In genomic region chr13:49585220-49586157, GRCh38 we compare ENCODE assay signal across 8 cellular contexts. TPM values are rescaled to one million over a fixed set of nuclear protein-coding genes. Genes with fewer than 3 reads are reported as not detected.
DNase-seq lines count a peak whose midpoint lies in the region; ATAC-seq and TF ChIP-seq lines count a peak whose summit lies in the region.

RCBTB1 (minus strand) TSS chr13:49585558; CDS start chr13:49567279, 18,279 bp downstream.

- H3K4me3 ChIP-seq in SK-N-MC, result peak within 1 kb of the TSS; percentile 89
- H3K4me3 ChIP-seq in osteoblast (ENCODE audit: insufficient read depth, low read length), result peak within 1 kb of the TSS; percentile 90
- H3K4me3 ChIP-seq in testis, result peak within 1 kb of the TSS; percentile 77 to 88

- H3K9ac ChIP-seq in SK-N-MC (ENCODE audit: insufficient read length), result peak within 1 kb of the TSS; percentile 91

- TF ChIP-seq CTCF in glutamatergic neuron (IDR thresholded peaks at IDR 0.05; ENCODE audit: partially characterized antibody, unreplicated experiment) (no peak), osteoblast (IDR thresholded peaks at IDR 0.05; ENCODE audit: extremely low read depth, low read depth, low read length) (no peak), testis (IDR thresholded peaks at IDR 0.05) (no peak)

- peak within 1 kb of the TSS; percentile 98 for H2AFZ ChIP-seq in osteoblast (ENCODE audit: low read length)

- peaks cover 41% of the 10 kb centered on the region for H3K79me2 ChIP-seq in osteoblast (ENCODE audit: insufficient read depth, low read length)

- DNase-seq in ELF-1 (ENCODE audit: low read depth, low spot score) (peak; percentile 83), SK-N-MC (ENCODE audit: low read depth, low spot score) (no peak), glutamatergic neuron (peak; percentile 80), osteoblast (ENCODE audit: insufficient read length, low spot score, missing footprints) (peak; percentile 98), testis (peak; percentile 73)

- WGBS in testis, 2 donors, result 1% methylated on average over 10 to 68 of the region's 87 CpGs

- no peaks in the 10 kb centered on the region for H4K20me1 ChIP-seq in osteoblast (ENCODE audit: insufficient read depth, low read length)

- peak within 1 kb of the TSS; percentile 70 for H3K27ac ChIP-seq in KOPT-K1 (ENCODE audit: low read depth, low read length, poor library complexity, severe bottlenecking)
- H3K27ac ChIP-seq in SK-N-MC, result no peak within 1 kb of the TSS
- H3K27ac ChIP-seq in osteoblast (ENCODE audit: low read depth, low read length), result peak within 1 kb of the TSS; percentile 42
- peak within 1 kb of the TSS; percentile 34 to 85 for H3K27ac ChIP-seq in testis

- intact Hi-C loops in testis (cut with DNase I; ENCODE audit: low total_unique reads), result no loop called here

- H3K36me3 ChIP-seq in KOPT-K1 (ENCODE audit: insufficient read depth, low read length), result peaks cover 11% of the 10 kb centered on the region
- H3K36me3 ChIP-seq in SK-N-MC (ENCODE audit: insufficient read depth, low read length), result peaks cover 1% of the 10 kb centered on the region; the same call in 1 of the 2 replicates
- no peaks in the 10 kb centered on the region for H3K36me3 ChIP-seq in osteoblast (ENCODE audit: insufficient read depth, low read length)
- no peaks in the 10 kb centered on the region for H3K36me3 ChIP-seq in testis (ENCODE audit: low read depth, missing control alignments)

- TF ChIP-seq POLR2A in testis (IDR thresholded peaks at IDR 0.05), result no peak

- no peaks in the 10 kb centered on the region for H3K9me3 Mint-ChIP-seq in activated naive CD8-positive, alpha-beta T cell (ENCODE audit: low read depth)
- H3K9me3 Mint-ChIP-seq in glutamatergic neuron (ENCODE audit: unreplicated experiment), result peaks cover 5% of the 10 kb centered on the region

- H3K36me3 Mint-ChIP-seq in activated naive CD8-positive, alpha-beta T cell, result peaks cover 9% of the 10 kb centered on the region
- H3K36me3 Mint-ChIP-seq in glutamatergic neuron (ENCODE audit: unreplicated experiment), result no peaks in the 10 kb centered on the region

- peak within 1 kb of the TSS; percentile 97 for H3K4me2 ChIP-seq in osteoblast (ENCODE audit: insufficient read depth, low read length)

- peak within 1 kb of the TSS; percentile 97 for H3K27ac Mint-ChIP-seq in activated naive CD8-positive, alpha-beta T cell
- H3K27ac Mint-ChIP-seq in glutamatergic neuron (ENCODE audit: unreplicated experiment), result peak within 1 kb of the TSS; percentile 83

- H3K4me1 ChIP-seq in osteoblast (ENCODE audit: insufficient read depth, low read length), result peaks cover 14% of the 10 kb centered on the region
- peaks cover 7% of the 10 kb centered on the region for H3K4me1 ChIP-seq in testis

- H3K4me3 Mint-ChIP-seq in activated naive CD8-positive, alpha-beta T cell, result peak within 1 kb of the TSS; percentile 96
- H3K4me3 Mint-ChIP-seq in glutamatergic neuron (ENCODE audit: unreplicated experiment), result peak within 1 kb of the TSS; percentile 94

- no peaks in the 10 kb centered on the region for H3K27me3 ChIP-seq in osteoblast (ENCODE audit: insufficient read depth, low read length)
- H3K27me3 ChIP-seq in testis, result no peaks in the 10 kb centered on the region

- H3K9me3 ChIP-seq in KOPT-K1 (ENCODE audit: insufficient read depth, low read length, poor library complexity, severe bottlenecking), result no peaks in the 10 kb centered on the region
- H3K9me3 ChIP-seq in SK-N-MC (ENCODE audit: low read depth, low read length), result no peaks in the 10 kb centered on the region
- no peaks in the 10 kb centered on the region for H3K9me3 ChIP-seq in osteoblast (ENCODE audit: low read depth, low read length)
- no peaks in the 10 kb centered on the region for H3K9me3 ChIP-seq in testis

- H3K27me3 Mint-ChIP-seq in activated naive CD8-positive, alpha-beta T cell, result no peaks in the 10 kb centered on the region
- peaks cover 6% of the 10 kb centered on the region for H3K27me3 Mint-ChIP-seq in glutamatergic neuron (ENCODE audit: unreplicated experiment)

- H3K4me1 Mint-ChIP-seq in activated naive CD8-positive, alpha-beta T cell (ENCODE audit: low read depth), result peaks cover 25% of the 10 kb centered on the region
- peaks cover 6% of the 10 kb centered on the region for H3K4me1 Mint-ChIP-seq in glutamatergic neuron (ENCODE audit: low read depth, unreplicated experiment)

- peak; percentile 82 for ATAC-seq in GM21737 (IDR thresholded peaks at IDR 0.05; ENCODE audit: unreplicated experiment)

RNA-seq across cellular contexts. Expression of gene RCBTB1, which starts in this region (rescaled TPM):
- 46.1 TPM for total RNA-seq in glutamatergic neuron (ENCODE audit: unreplicated experiment)
- total RNA-seq in osteoblast, result 26.4 and 27.4 TPM in 2 replicates
- 10 to 100 TPM; 20.5 to 32.8 TPM for total RNA-seq in testis
- 14.4 TPM for polyA plus RNA-seq in testis (ENCODE audit: insufficient read depth, low read depth, low replicate concordance)
